15 cellular contexts compared by ENCODE assay signal in the genomic region with DNA sequence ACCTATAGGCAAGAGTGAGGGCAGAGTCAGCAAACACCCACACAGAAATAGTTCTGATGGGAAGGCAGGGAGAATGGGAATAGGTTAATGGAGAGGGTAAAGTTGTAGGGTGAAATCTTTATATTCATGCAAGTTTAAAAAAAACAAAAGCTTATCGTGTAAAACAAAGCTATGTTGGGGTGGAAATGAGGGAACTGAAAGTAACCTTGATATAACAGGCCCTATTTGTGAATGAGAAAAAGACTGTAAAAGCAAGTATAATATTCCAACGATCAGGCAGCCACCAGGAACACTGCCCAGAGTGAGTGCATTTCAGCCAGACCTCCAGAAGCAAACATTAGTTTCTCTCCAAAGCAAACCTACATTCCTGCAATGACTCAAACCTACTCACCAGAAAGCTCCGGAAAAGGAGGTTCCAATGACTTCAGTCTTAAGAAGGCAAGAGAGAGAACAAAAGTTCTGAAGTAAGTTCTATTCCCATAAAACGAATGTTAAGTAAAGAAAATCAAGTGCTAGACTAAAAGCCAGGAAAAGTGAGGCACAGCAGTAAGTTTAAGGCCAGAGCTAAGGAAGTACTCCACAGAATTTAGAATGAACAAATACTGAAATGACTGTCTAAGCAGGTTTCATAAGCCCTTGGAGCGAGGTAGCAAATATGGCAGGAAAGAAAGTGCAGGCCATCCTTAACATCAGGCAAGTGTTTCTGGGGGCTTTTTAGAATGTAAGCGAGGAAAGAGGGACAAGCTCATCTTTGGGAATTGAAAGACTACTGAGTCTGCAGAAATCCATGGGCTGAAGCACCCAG.
DNase-seq lines count a peak whose midpoint lies in the region; ATAC-seq and TF ChIP-seq lines count a peak whose summit lies in the region.
"Had no signal": no experiment of that assay in that cellular context is flagged by ENCODE, and none has a peak within 500 bp of the region (broad histone marks: within the 10 kb centered on the region; RNA-seq: fewer than 3 reads in every experiment).

No MANE protein-coding gene starts in this region.

- TF ChIP-seq CTCF in OCI-LY3 (IDR thresholded peaks at IDR 0.05; ENCODE audit: low read depth, low read length) (no peak), epithelial cell of esophagus (IDR thresholded peaks at IDR 0.05; ENCODE audit: insufficient read depth, low read depth, low read length, missing control alignments) (no peak), endothelial cell (IDR thresholded peaks at IDR 0.05; ENCODE audit: unreplicated experiment) (no peak), upper lobe of right lung (IDR thresholded peaks at IDR 0.05) (no peak)

- no peaks in the 10 kb centered on the region for H3K9me3 ChIP-seq in OCI-LY3 (ENCODE audit: insufficient read depth, low read length)
- no peaks in the 10 kb centered on the region for H3K9me3 ChIP-seq in upper lobe of right lung
- H3K9me3 ChIP-seq: BLaER1 treated with 17β-estradiol and CSF1 and Interleukin-3, amounts not matched to agents 10 nM and 100 nM had no signal

- no peak overlapping the region for H3K27ac Mint-ChIP-seq in endothelial cell (ENCODE audit: unreplicated experiment)
- H3K27ac Mint-ChIP-seq: stimulated activated naive B cell treated with anti-CD40 and anti-IgM and Interleukin-4, amounts not matched to agents 10 μg/mL and 1 μg/mL and 100 μg/mL, for 72 hours had no signal

- H3K4me3 Mint-ChIP-seq in endothelial cell (ENCODE audit: unreplicated experiment): no peak overlapping the region
- H3K4me3 Mint-ChIP-seq: stimulated activated naive B cell treated with anti-CD40 and anti-IgM and Interleukin-4, amounts not matched to agents 10 μg/mL and 1 μg/mL and 100 μg/mL, for 72 hours had no signal

- ATAC-seq in sciatic nerve (peak; percentile 36), upper lobe of right lung (no peak)
- ATAC-seq: activated CD4-positive, CD25-positive, alpha-beta regulatory T cell treated with anti-CD3 and anti-CD28 coated beads, Interleukin-2, amount 50 U/mL, for 24 hours; stimulated activated naive B cell treated with anti-CD40 and anti-IgM and Interleukin-4, amounts not matched to agents 10 μg/mL and 1 μg/mL and 100 μg/mL, for 72 hours had no signal

- H3K79me2 ChIP-seq in OCI-LY3 (ENCODE audit: low read length): no peaks in the 10 kb centered on the region

- H3K36me3 Mint-ChIP-seq in endothelial cell (ENCODE audit: low read depth, unreplicated experiment): no peaks in the 10 kb centered on the region
- H3K36me3 Mint-ChIP-seq: stimulated activated naive B cell treated with anti-CD40 and anti-IgM and Interleukin-4, amounts not matched to agents 10 μg/mL and 1 μg/mL and 100 μg/mL, for 72 hours had no signal

- no peak overlapping the region for H3K9ac ChIP-seq in OCI-LY3 (ENCODE audit: low read length)
- H3K9ac ChIP-seq: BLaER1 treated with 17β-estradiol and CSF1 and Interleukin-3, amounts not matched to agents 10 nM and 100 nM had no signal

- no peak overlapping the region for H2AFZ ChIP-seq in OCI-LY3 (ENCODE audit: low read depth, low read length)

- H3K27ac ChIP-seq in OCI-LY3 (ENCODE audit: low read length) (no peak overlapping the region), upper lobe of right lung (no peak overlapping the region)
- H3K27ac ChIP-seq: BLaER1 treated with 17β-estradiol and CSF1 and Interleukin-3, amounts not matched to agents 10 nM and 100 nM had no signal

- H4K20me1 ChIP-seq in OCI-LY3 (ENCODE audit: insufficient read depth, low read length): no peaks in the 10 kb centered on the region
- H4K20me1 ChIP-seq: BLaER1 treated with 17β-estradiol and CSF1 and Interleukin-3, amounts not matched to agents 10 nM and 100 nM had no signal

- H3K4me3 ChIP-seq in OCI-LY3 (ENCODE audit: low read length) (no peak overlapping the region), epithelial cell of esophagus (ENCODE audit: low read length) (no peak overlapping the region), upper lobe of right lung (no peak overlapping the region)
- H3K4me3 ChIP-seq: BLaER1 treated with 17β-estradiol and CSF1 and Interleukin-3, amounts not matched to agents 10 nM and 100 nM had no signal

- H3K36me3 ChIP-seq in OCI-LY3 (replicated peaks; ENCODE audit: low read depth, low read length) (no peaks in the 10 kb centered on the region), upper lobe of right lung (no peaks in the 10 kb centered on the region)
- H3K36me3 ChIP-seq: BLaER1 treated with 17β-estradiol and CSF1 and Interleukin-3, amounts not matched to agents 10 nM and 100 nM had no signal

- intact Hi-C loops in sciatic nerve (cut with DNase I) (no loop called here), upper lobe of right lung (cut with DNase I) (no loop called here)

- H3K4me1 ChIP-seq in OCI-LY3 (ENCODE audit: low read length): peaks cover 14% of the 10 kb centered on the region
- no peaks in the 10 kb centered on the region for H3K4me1 ChIP-seq in upper lobe of right lung
- H3K4me1 ChIP-seq: BLaER1 treated with 17β-estradiol and CSF1 and Interleukin-3, amounts not matched to agents 10 nM and 100 nM had no signal

- no peaks in the 10 kb centered on the region for H3K9me3 Mint-ChIP-seq in endothelial cell (ENCODE audit: unreplicated experiment)
- H3K9me3 Mint-ChIP-seq: stimulated activated naive B cell treated with anti-CD40 and anti-IgM and Interleukin-4, amounts not matched to agents 10 μg/mL and 1 μg/mL and 100 μg/mL, for 72 hours had no signal

- H3K4me1 Mint-ChIP-seq in endothelial cell (ENCODE audit: unreplicated experiment): no peaks in the 10 kb centered on the region
- H3K4me1 Mint-ChIP-seq: stimulated activated naive B cell treated with anti-CD40 and anti-IgM and Interleukin-4, amounts not matched to agents 10 μg/mL and 1 μg/mL and 100 μg/mL, for 72 hours had no signal

- DNase-seq in EL: peak; percentile 78
- peak; percentile 10 for DNase-seq in epithelial cell of esophagus (ENCODE audit: low read depth)
- no peak for DNase-seq in sciatic nerve (ENCODE audit: low spot score)
- DNase-seq in endothelial cell (ENCODE audit: low spot score): no peak
- no peak for DNase-seq in upper lobe of right lung
- no peak for DNase-seq in NCI-H1105 treated with DMSO at 0.1 percent for 48 hours (lab: John Stamatoyannopoulos, UW)
- no peak for DNase-seq in NK-92 (lab: John Stamatoyannopoulos, UW; ENCODE audit: unreplicated experiment)
- DNase-seq: activated T-cell treated with anti-CD3 and anti-CD28 coated beads for 4 hours; midbrain; NCI-H187; stimulated activated CD4-positive, alpha-beta T cell treated with anti-CD3 and anti-CD28 coated beads, Interleukin-4, amount 100 ng/mL, for 24 hours; stimulated activated naive B cell treated with anti-CD40 and anti-IgM and Interleukin-4, amounts not matched to agents 10 μg/mL and 1 μg/mL and 100 μg/mL, for 72 hours had no signal

- H3K4me2 ChIP-seq in OCI-LY3 (ENCODE audit: low read length): peak overlapping the region; percentile 33
- H3K4me2 ChIP-seq: BLaER1 treated with 17β-estradiol and CSF1 and Interleukin-3, amounts not matched to agents 10 nM and 100 nM had no signal

- no peaks in the 10 kb centered on the region for H3K27me3 Mint-ChIP-seq in endothelial cell (ENCODE audit: unreplicated experiment)
- H3K27me3 Mint-ChIP-seq: stimulated activated naive B cell treated with anti-CD40 and anti-IgM and Interleukin-4, amounts not matched to agents 10 μg/mL and 1 μg/mL and 100 μg/mL, for 72 hours had no signal

- no peaks in the 10 kb centered on the region for H3K27me3 ChIP-seq in OCI-LY3 (ENCODE audit: low read depth, low read length)
- H3K27me3 ChIP-seq in upper lobe of right lung: no peaks in the 10 kb centered on the region
- H3K27me3 ChIP-seq: BLaER1 treated with 17β-estradiol and CSF1 and Interleukin-3, amounts not matched to agents 10 nM and 100 nM had no signal

Comparison
In these comparisons a context has a peak if more than half of its experiments do, and no peak if none do; other contexts are left out.
1. DNase-seq: peak in EL (single experiment) and epithelial cell of esophagus (single experiment); none in sciatic nerve (single experiment), endothelial cell (single experiment), upper lobe of right lung (single experiment), NCI-H1105 treated with DMSO at 0.1 percent for 48 hours (single experiment) and NK-92 (single experiment).